1 cellular context compared by ENCODE assay signal in genomic region chr15:81981888-81982287, GRCh38.
TF ChIP-seq lines count a peak whose summit lies in the region.

No MANE protein-coding gene starts in this region.

TF ChIP-seq in K562, 482 proteins besides CTCF, POLR2A, EP300 and RAD21 (continued from another document):
- TF ChIP-seq, protein P1, sequence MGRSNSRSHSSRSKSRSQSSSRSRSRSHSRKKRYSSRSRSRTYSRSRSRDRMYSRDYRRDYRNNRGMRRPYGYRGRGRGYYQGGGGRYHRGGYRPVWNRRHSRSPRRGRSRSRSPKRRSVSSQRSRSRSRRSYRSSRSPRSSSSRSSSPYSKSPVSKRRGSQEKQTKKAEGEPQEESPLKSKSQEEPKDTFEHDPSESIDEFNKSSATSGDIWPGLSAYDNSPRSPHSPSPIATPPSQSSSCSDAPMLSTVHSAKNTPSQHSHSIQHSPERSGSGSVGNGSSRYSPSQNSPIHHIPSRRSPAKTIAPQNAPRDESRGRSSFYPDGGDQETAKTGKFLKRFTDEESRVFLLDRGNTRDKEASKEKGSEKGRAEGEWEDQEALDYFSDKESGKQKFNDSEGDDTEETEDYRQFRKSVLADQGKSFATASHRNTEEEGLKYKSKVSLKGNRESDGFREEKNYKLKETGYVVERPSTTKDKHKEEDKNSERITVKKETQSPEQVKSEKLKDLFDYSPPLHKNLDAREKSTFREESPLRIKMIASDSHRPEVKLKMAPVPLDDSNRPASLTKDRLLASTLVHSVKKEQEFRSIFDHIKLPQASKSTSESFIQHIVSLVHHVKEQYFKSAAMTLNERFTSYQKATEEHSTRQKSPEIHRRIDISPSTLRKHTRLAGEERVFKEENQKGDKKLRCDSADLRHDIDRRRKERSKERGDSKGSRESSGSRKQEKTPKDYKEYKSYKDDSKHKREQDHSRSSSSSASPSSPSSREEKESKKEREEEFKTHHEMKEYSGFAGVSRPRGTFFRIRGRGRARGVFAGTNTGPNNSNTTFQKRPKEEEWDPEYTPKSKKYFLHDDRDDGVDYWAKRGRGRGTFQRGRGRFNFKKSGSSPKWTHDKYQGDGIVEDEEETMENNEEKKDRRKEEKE (IDR thresholded peaks at IDR 0.05; ENCODE audit: borderline replicate concordance in 1 of 2, control insufficient read depth in 1 of 2, low read depth in 2 of 2, low read length in 1 of 2): no peak
- TF ChIP-seq TOE1 (IDR thresholded peaks at IDR 0.05; ENCODE audit: borderline replicate concordance) (peak; percentile 83), TOE1 (CRISPR knock-in tag; IDR thresholded peaks at IDR 0.05; ENCODE audit: borderline replicate concordance, low read depth) (no peak), IRF2 (CRISPR knock-in tag; IDR thresholded peaks at IDR 0.05) (no peak), RAD51 (IDR thresholded peaks at IDR 0.05; ENCODE audit: borderline replicate concordance, low read depth) (peak; percentile 75), HNRNPL (IDR thresholded peaks at IDR 0.05; ENCODE audit: low read depth, low read length) (no peak), NKRF (IDR thresholded peaks at IDR 0.05; ENCODE audit: borderline replicate concordance) (no peak), ZHX1 (conservative IDR thresholded peaks at IDR 0.05; ENCODE audit: low read length) (no peak), CEBPZ (IDR thresholded peaks at IDR 0.05; ENCODE audit: borderline replicate concordance, low read depth, low read length) (no peak)
- TF ChIP-seq, protein P2, sequence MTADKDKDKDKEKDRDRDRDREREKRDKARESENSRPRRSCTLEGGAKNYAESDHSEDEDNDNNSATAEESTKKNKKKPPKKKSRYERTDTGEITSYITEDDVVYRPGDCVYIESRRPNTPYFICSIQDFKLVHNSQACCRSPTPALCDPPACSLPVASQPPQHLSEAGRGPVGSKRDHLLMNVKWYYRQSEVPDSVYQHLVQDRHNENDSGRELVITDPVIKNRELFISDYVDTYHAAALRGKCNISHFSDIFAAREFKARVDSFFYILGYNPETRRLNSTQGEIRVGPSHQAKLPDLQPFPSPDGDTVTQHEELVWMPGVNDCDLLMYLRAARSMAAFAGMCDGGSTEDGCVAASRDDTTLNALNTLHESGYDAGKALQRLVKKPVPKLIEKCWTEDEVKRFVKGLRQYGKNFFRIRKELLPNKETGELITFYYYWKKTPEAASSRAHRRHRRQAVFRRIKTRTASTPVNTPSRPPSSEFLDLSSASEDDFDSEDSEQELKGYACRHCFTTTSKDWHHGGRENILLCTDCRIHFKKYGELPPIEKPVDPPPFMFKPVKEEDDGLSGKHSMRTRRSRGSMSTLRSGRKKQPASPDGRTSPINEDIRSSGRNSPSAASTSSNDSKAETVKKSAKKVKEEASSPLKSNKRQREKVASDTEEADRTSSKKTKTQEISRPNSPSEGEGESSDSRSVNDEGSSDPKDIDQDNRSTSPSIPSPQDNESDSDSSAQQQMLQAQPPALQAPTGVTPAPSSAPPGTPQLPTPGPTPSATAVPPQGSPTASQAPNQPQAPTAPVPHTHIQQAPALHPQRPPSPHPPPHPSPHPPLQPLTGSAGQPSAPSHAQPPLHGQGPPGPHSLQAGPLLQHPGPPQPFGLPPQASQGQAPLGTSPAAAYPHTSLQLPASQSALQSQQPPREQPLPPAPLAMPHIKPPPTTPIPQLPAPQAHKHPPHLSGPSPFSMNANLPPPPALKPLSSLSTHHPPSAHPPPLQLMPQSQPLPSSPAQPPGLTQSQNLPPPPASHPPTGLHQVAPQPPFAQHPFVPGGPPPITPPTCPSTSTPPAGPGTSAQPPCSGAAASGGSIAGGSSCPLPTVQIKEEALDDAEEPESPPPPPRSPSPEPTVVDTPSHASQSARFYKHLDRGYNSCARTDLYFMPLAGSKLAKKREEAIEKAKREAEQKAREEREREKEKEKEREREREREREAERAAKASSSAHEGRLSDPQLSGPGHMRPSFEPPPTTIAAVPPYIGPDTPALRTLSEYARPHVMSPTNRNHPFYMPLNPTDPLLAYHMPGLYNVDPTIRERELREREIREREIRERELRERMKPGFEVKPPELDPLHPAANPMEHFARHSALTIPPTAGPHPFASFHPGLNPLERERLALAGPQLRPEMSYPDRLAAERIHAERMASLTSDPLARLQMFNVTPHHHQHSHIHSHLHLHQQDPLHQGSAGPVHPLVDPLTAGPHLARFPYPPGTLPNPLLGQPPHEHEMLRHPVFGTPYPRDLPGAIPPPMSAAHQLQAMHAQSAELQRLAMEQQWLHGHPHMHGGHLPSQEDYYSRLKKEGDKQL (CRISPR knock-in tag; IDR thresholded peaks at IDR 0.05; ENCODE audit: borderline replicate concordance): no peak
- TF ChIP-seq, protein P3, sequence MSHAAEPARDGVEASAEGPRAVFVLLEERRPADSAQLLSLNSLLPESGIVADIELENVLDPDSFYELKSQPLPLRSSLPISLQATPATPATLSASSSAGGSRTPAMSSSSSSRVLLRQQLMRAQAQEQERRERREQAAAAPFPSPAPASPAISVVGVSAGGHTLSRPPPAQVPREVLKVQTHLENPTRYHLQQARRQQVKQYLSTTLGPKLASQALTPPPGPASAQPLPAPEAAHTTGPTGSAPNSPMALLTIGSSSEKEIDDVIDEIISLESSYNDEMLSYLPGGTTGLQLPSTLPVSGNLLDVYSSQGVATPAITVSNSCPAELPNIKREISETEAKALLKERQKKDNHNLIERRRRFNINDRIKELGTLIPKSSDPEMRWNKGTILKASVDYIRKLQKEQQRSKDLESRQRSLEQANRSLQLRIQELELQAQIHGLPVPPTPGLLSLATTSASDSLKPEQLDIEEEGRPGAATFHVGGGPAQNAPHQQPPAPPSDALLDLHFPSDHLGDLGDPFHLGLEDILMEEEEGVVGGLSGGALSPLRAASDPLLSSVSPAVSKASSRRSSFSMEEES (CRISPR knock-in tag; IDR thresholded peaks at IDR 0.05): peak; percentile 89
